7 cellular contexts compared by ENCODE assay signal in genomic region chr5:122896598-122897282, GRCh38. TPM values are rescaled to one million over a fixed set of nuclear protein-coding genes. Genes with fewer than 3 reads are reported as not detected.
DNase-seq lines count a peak whose midpoint lies in the region; ATAC-seq, FAIRE-seq and TF ChIP-seq lines count a peak whose summit lies in the region.

No MANE protein-coding gene starts in this region.

- ATAC-seq in pancreas = peak in 3 of 4 donors; percentile 44 to 54 (median 53)
- no peak for ATAC-seq in GM21515 (IDR thresholded peaks at IDR 0.05; ENCODE audit: unreplicated experiment)

- DNase-seq in GM10266 (ENCODE audit: extremely low spot score) (no peak), NCI-H1694 (lab: John Stamatoyannopoulos, UW) (peak; percentile 35), dedifferentiated amniotic fluid mesenchymal stem cell (ENCODE audit: extremely low spot score) (peak; percentile 47), pancreas (no peak), iPS-NIHi7 (ENCODE audit: extremely low spot score) (no peak)
- DNase-seq in activated naive CD4-positive, alpha-beta T cell treated with Interleukin-2 at 50 U/mL for 16 hours = no peak

- intact Hi-C loops in pancreas (cut with DNase I) = no loop called here

- TF ChIP-seq CTCF in GM10266 (IDR thresholded peaks at IDR 0.05; ENCODE audit: control insufficient read depth, insufficient read depth, low read depth, missing control alignments) (peak; percentile 46), pancreas (IDR thresholded peaks at IDR 0.05) (peak in 3 of 4 donors; percentile 16 to 42 (median 31))

- no peaks in the 10 kb centered on the region for H3K36me3 ChIP-seq in pancreas

- H3K9me3 ChIP-seq in pancreas = no peaks in the 10 kb centered on the region

- H3K4me1 ChIP-seq in pancreas = no peaks in the 10 kb centered on the region

- H3K4me3 ChIP-seq in pancreas = no peak overlapping the region

- no peaks in the 10 kb centered on the region for H3K27me3 ChIP-seq in pancreas

- WGBS in pancreas, 2 donors = 59 to 63% methylated on average over 4 of the region's 4 CpGs

- H3K27ac ChIP-seq in pancreas = no peak overlapping the region

- FAIRE-seq in pancreas (lab: Jason Lieb, UNC) = peak; percentile 85

RNA-seq across cellular contexts. Expression of gene SNX24, which starts 51.3 kb away (rescaled TPM):
- 10 to 100 TPM in 1 of 6 donors, 1 to 10 TPM in 5; 5.2 to 10.0 (median 7.1) TPM for total RNA-seq in pancreas
- 1 to 10 TPM; 5.6 to 7.5 TPM for polyA plus RNA-seq in pancreas

Comparison
In these comparisons a context has a peak if more than half of its experiments do, and no peak if none do; other contexts are left out.
1. DNase-seq: peak in NCI-H1694 (single experiment) and dedifferentiated amniotic fluid mesenchymal stem cell (single experiment); none in GM10266 (single experiment), pancreas (0 of 6), activated naive CD4-positive, alpha-beta T cell treated with Interleukin-2 at 50 U/mL for 16 hours (single experiment) and iPS-NIHi7 (single experiment).